Comparison of ENCODE assay signal across 8 cellular contexts in genomic region chrX:15674899-15675489, GRCh38. TPM values are rescaled to one million over a fixed set of nuclear protein-coding genes. Genes with fewer than 3 reads are reported as not detected.
A peak's percentile ranks its signal among the peaks of the same experiment; 100 is the strongest.
DNase-seq lines count a peak whose midpoint lies in the region; ATAC-seq and TF ChIP-seq lines count a peak whose summit lies in the region.

No MANE protein-coding gene starts in this region.

- H3K9me3 ChIP-seq in SJCRH30 (replicated peaks) (no peaks in the 10 kb centered on the region), testis (no peaks in the 10 kb centered on the region)

- H3K27ac ChIP-seq in SJCRH30 (peak overlapping the region; percentile 97), testis (peak overlapping the region; percentile 97 to 98)

- CTCF ChIA-PET in activated naive CD4-positive, alpha-beta T cell treated with anti-CD3 and anti-CD28 coated beads for 36 hours (lab: Charles Lee): no interaction called here

- DNase-seq in GM04504 (ENCODE audit: low read depth): peak; percentile 91
- peak; percentile 52 for DNase-seq in HFF-Myc (ENCODE audit: extremely low read depth, low read depth)
- peak; percentile 83 for DNase-seq in MV-4-11 (lab: John Stamatoyannopoulos, UW)
- DNase-seq in SJCRH30: peak; percentile 88 to 96
- DNase-seq in activated naive CD4-positive, alpha-beta T cell treated with anti-CD3 and anti-CD28 coated beads for 36 hours: peak; percentile 81
- peak; percentile 84 for DNase-seq in glomerular visceral epithelial cell (ENCODE audit: extremely low spot score)
- peak; percentile 52 for DNase-seq in omental fat pad (ENCODE audit: low spot score)
- peak; percentile 94 for DNase-seq in testis

- H3K27ac Mint-ChIP-seq in activated naive CD4-positive, alpha-beta T cell treated with anti-CD3 and anti-CD28 coated beads for 36 hours: no peak overlapping the region

- H3K4me3 Mint-ChIP-seq in activated naive CD4-positive, alpha-beta T cell treated with anti-CD3 and anti-CD28 coated beads for 36 hours: no peak overlapping the region

- H3K27me3 ChIP-seq in SJCRH30: no peaks in the 10 kb centered on the region
- no peaks in the 10 kb centered on the region for H3K27me3 ChIP-seq in testis

- intact Hi-C loops in activated naive CD4-positive, alpha-beta T cell treated with anti-CD3 and anti-CD28 coated beads for 36 hours (cut with micrococcal nuclease): loop anchor here (1.0 to 5.0 kb wide), 9 partner anchors 63 to 1112 kb away; partner anchors contain the start of genes AP1S2, CA5B, FANCB and MOSPD2
- intact Hi-C loops in testis (cut with DNase I; ENCODE audit: low total_unique reads): no loop called here

- 0% methylated on average over 35 to 45 of the region's 46 CpGs for WGBS in testis, 2 donors

- no peaks in the 10 kb centered on the region for H3K27me3 Mint-ChIP-seq in activated naive CD4-positive, alpha-beta T cell treated with anti-CD3 and anti-CD28 coated beads for 36 hours (ENCODE audit: low read depth)

- TF ChIP-seq CTCF in HFF-Myc (IDR thresholded peaks at IDR 0.05; ENCODE audit: low read depth, low read length, missing control alignments): no peak
- TF ChIP-seq CTCF in omental fat pad (IDR thresholded peaks at IDR 0.05): no peak
- TF ChIP-seq CTCF in testis (IDR thresholded peaks at IDR 0.05): peak in 1 of 3 experiments; percentile 13

- H3K9me3 Mint-ChIP-seq in activated naive CD4-positive, alpha-beta T cell treated with anti-CD3 and anti-CD28 coated beads for 36 hours: no peaks in the 10 kb centered on the region

- H3K4me3 ChIP-seq in HFF-Myc (replicated peaks; ENCODE audit: low read depth, low read length) (peak overlapping the region; percentile 76), SJCRH30 (peak overlapping the region; percentile 80), testis (peak overlapping the region; percentile 63 to 84)

- H3K4me1 ChIP-seq in SJCRH30 (peaks cover 3% of the 10 kb centered on the region; the same call in 1 of the 2 replicates), testis (no peaks in the 10 kb centered on the region)

- H3K4me1 Mint-ChIP-seq in activated naive CD4-positive, alpha-beta T cell treated with anti-CD3 and anti-CD28 coated beads for 36 hours (ENCODE audit: low read depth): peaks cover 21% of the 10 kb centered on the region

- no peak for TF ChIP-seq POLR2A in testis (IDR thresholded peaks at IDR 0.05)

- H3K36me3 ChIP-seq in SJCRH30: no peaks in the 10 kb centered on the region; the same call in 1 of the 2 replicates
- no peaks in the 10 kb centered on the region for H3K36me3 ChIP-seq in testis (ENCODE audit: low read depth, missing control alignments)

- H3K36me3 Mint-ChIP-seq in activated naive CD4-positive, alpha-beta T cell treated with anti-CD3 and anti-CD28 coated beads for 36 hours (ENCODE audit: low read depth): peaks cover 2% of the 10 kb centered on the region

- peak; percentile 95 for ATAC-seq in omental fat pad (ENCODE audit: low FRiP score)

RNA-seq across cellular contexts. Expression of gene CLTRN, which starts 10.4 kb away (rescaled TPM):
- 0.42 and 0.51 TPM in 2 replicates for total RNA-seq in SJCRH30 (2014; rRNA removed; shearing (Covaris generic))
- under 1 TPM; 0.38 to 0.59 TPM for total RNA-seq in activated naive CD4-positive, alpha-beta T cell treated with anti-CD3 and anti-CD28 coated beads for 36 hours
- under 1 TPM in 1 of 4 donors, not detected in 3; 0.88 TPM for total RNA-seq in omental fat pad
- total RNA-seq in testis: 1 to 10 TPM; 1.6 to 1.9 TPM
- polyA plus RNA-seq in testis (ENCODE audit: insufficient read depth, low read depth, low replicate concordance): 2.3 TPM

Comparison
In these comparisons a context has a peak if more than half of its experiments do, and no peak if none do; other contexts are left out.
1. Peak in every context shown above with its lines: DNase-seq, ATAC-seq, H3K4me3 ChIP-seq and H3K27ac ChIP-seq.